Comparison of ENCODE assay signal across 7 cellular contexts in the genomic region with DNA sequence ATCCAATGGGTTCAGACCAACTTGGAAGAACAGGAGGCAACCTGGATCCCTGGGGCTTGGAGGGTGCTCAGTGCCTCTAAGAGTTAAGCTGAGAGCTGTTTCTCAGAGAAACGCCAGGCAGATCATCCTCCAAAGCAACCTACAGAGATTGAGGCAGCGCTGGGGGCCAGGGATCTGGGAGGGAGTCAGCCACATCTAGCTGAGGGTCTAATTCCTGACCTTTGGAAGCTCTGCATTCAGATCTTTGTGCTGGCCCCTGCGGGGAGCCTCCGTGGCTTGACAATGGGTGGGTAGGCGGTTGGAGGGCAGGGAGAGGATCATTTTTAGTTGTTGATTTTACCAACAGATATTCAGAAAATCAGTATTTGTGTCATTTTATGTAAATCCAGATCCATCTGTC.
"Had no signal": no experiment of that assay in that cellular context is flagged by ENCODE, and none has a peak within 500 bp of the region (broad histone marks: within the 10 kb centered on the region; RNA-seq: fewer than 3 reads in every experiment).

No MANE protein-coding gene starts in this region.

- H3K4me3 Mint-ChIP-seq: IgD-negative memory B cell had no signal

- H3K27ac Mint-ChIP-seq: IgD-negative memory B cell had no signal

- H3K4me3 ChIP-seq: K562 had no signal

- H3K36me3 Mint-ChIP-seq: IgD-negative memory B cell had no signal

- ATAC-seq: HepG2, K562 had no signal

- DNase-seq: IMR-90, KBM-7, KG1 had no signal

- H3K27ac ChIP-seq: HL-60 had no signal
